ENCODE assay signal across 1 cellular context in the genomic region with DNA sequence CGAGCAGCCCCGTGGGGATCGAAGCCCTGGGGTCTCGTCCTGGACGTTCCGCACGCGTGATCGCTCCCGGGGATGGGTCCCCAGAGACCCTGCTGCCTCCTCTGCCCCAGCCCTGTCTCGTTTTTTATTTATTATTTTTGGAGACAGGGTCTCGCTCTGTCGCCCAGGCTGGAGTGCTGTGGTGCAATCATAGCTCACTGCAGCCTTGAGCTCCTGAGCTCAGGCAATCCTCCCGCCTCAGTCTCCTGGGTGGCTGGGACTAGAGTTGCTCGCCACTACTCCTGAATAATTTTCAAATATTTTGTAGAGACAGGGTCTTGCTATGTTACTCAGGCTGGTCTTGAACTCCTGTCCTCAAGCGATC.
TF ChIP-seq lines count a peak whose summit lies in the region.

No MANE protein-coding gene starts in this region.

TF ChIP-seq in HepG2, 621 proteins besides CTCF, POLR2A, EP300 and RAD21:
- no peak for TF ChIP-seq ZNF124 (CRISPR knock-in tag; IDR thresholded peaks at IDR 0.05)
- 0 out of 2 replicates have a peak, but pooled peaks have one; percentile 8 for TF ChIP-seq ARNT2 (CRISPR knock-in tag; IDR thresholded peaks at IDR 0.05; ENCODE audit: low read depth)
- no peak for TF ChIP-seq ONECUT2 (CRISPR knock-in tag; IDR thresholded peaks at IDR 0.05)
- TF ChIP-seq SP4 (CRISPR knock-in tag; IDR thresholded peaks at IDR 0.05), result 0 out of 2 replicates have a peak, but pooled peaks have one; percentile 18
- TF ChIP-seq KLF12 (CRISPR knock-in tag; IDR thresholded peaks at IDR 0.05; ENCODE audit: borderline replicate concordance), result 0 out of 2 replicates have a peak, but pooled peaks have one; percentile 5
- 0 out of 2 replicates have a peak, but pooled peaks have one; percentile 7 for TF ChIP-seq SALL2 (CRISPR knock-in tag; IDR thresholded peaks at IDR 0.05)
- TF ChIP-seq HMG20B (CRISPR knock-in tag; conservative IDR thresholded peaks at IDR 0.05), result no peak
- no peak for TF ChIP-seq PCBP2 (optimal IDR thresholded peaks at IDR 0.05; ENCODE audit: low read depth, low read length, poor library complexity, severe bottlenecking)
- no peak for TF ChIP-seq KDM5B (CRISPR knock-in tag; IDR thresholded peaks at IDR 0.05; ENCODE audit: borderline replicate concordance)
- TF ChIP-seq TBL1XR1 (IDR thresholded peaks at IDR 0.05; ENCODE audit: borderline replicate concordance, low read length, partially characterized antibody), result no peak
- TF ChIP-seq ZNF768 (CRISPR knock-in tag; IDR thresholded peaks at IDR 0.05), result peak; percentile 46; the same call in 1 of the 2 replicates
- TF ChIP-seq AKNA (CRISPR knock-in tag; IDR thresholded peaks at IDR 0.05; ENCODE audit: borderline replicate concordance), result no peak
- TF ChIP-seq ZBTB46 (CRISPR knock-in tag; IDR thresholded peaks at IDR 0.05; ENCODE audit: borderline replicate concordance), result no peak
- peak; percentile 41; the same call in 1 of the 2 replicates for TF ChIP-seq CEBPB (IDR thresholded peaks at IDR 0.05; ENCODE audit: borderline replicate concordance, low read depth, low read length)
- TF ChIP-seq ZNF121 (CRISPR knock-in tag; IDR thresholded peaks at IDR 0.05), result peak; percentile 88
- no peak for TF ChIP-seq KDM1A (CRISPR knock-in tag; IDR thresholded peaks at IDR 0.05)
- no peak for TF ChIP-seq NFYB (CRISPR knock-in tag; IDR thresholded peaks at IDR 0.05)
- TF ChIP-seq ZNF557 (CRISPR knock-in tag; IDR thresholded peaks at IDR 0.05), result no peak
- TF ChIP-seq RBM22 (optimal IDR thresholded peaks at IDR 0.05; ENCODE audit: low read length), result no peak
- no peak for TF ChIP-seq CBFB (CRISPR knock-in tag; IDR thresholded peaks at IDR 0.05)
- TF ChIP-seq RARG (CRISPR knock-in tag; IDR thresholded peaks at IDR 0.05; ENCODE audit: low read depth), result no peak
- no peak for TF ChIP-seq ZNF430 (CRISPR knock-in tag; IDR thresholded peaks at IDR 0.05)
- TF ChIP-seq SP1 (IDR thresholded peaks at IDR 0.05), result no peak
- TF ChIP-seq SP1 (CRISPR knock-in tag; IDR thresholded peaks at IDR 0.05), result peak; percentile 12; the same call in 1 of the 2 replicates
- peak; percentile 15; the same call in 1 of the 2 replicates for TF ChIP-seq CEBPG (CRISPR knock-in tag; IDR thresholded peaks at IDR 0.05)
